21 cellular contexts compared by ENCODE assay signal in the genomic region with DNA sequence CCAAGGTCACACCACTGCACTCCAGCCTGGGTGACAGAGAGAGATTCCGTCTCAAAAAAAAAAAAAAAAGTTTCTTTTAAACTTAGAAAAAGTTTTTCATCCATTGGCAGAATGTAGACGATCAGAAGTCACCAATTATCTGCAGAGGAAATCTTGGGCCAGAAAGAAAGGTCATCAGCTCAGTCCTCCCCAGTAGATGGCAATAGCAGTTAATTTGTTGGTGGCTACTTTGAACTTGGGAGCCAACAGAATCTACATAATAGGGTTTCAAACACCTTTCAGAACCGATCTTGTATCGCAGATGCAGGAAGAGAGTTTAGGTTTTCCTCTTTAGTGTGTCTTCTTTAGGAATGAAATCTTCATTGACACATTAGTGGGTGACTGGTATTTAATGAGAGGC. TPM values are rescaled to one million over a fixed set of nuclear protein-coding genes. Genes with fewer than 3 reads are reported as not detected.
A peak's percentile ranks its signal among the peaks of the same experiment; 100 is the strongest.
DNase-seq lines count a peak whose midpoint lies in the region; ATAC-seq and TF ChIP-seq lines count a peak whose summit lies in the region.
"Had no signal": no experiment of that assay in that cellular context is flagged by ENCODE, and none has a peak within 500 bp of the region (broad histone marks: within the 10 kb centered on the region; RNA-seq: fewer than 3 reads in every experiment).

No MANE protein-coding gene starts in this region.

- no peaks in the 10 kb centered on the region for H3K27me3 ChIP-seq in mammary epithelial cell (ENCODE audit: insufficient read depth, low read length)
- H3K27me3 ChIP-seq: hepatocyte had no signal

- no peak for ATAC-seq in omental fat pad (ENCODE audit: low FRiP score)
- ATAC-seq in Right ventricle myocardium inferior = no peak
- ATAC-seq: left colon; stimulated activated naive CD8-positive, alpha-beta T cell treated with anti-CD3 and anti-CD28 coated beads, Interleukin-15, Interleukin-2, amounts not matched to agents 100 U/mL and 50 U/mL, for 24 hours had no signal

- POLR2A ChIA-PET in MCF 10A (lab: Yijun Ruan, JAX) = interaction anchor here (0.8 to 1.0 kb wide), 3 partner anchors 10 to 30 kb away, joined by 3 read pairs; no protein-coding TSS in a partner anchor

- TF ChIP-seq CTCF in MCF 10A (IDR thresholded peaks at IDR 0.05; ENCODE audit: unreplicated experiment) (no peak), mammary epithelial cell (conservative IDR thresholded peaks at IDR 0.05 in 1 of 2, IDR thresholded peaks at IDR 0.05 in 1 of 2; ENCODE audit: extremely low read depth in 1 of 2, insufficient read depth in 1 of 2, low read depth in 1 of 2, low read length in 2 of 2) (peak in 1 of 2 donors; percentile 7), fibroblast of mammary gland (conservative IDR thresholded peaks at IDR 0.05; ENCODE audit: control insufficient read depth, insufficient read depth, low read depth, low read length) (peak; percentile 10), omental fat pad (IDR thresholded peaks at IDR 0.05) (no peak)

- H3K79me2 ChIP-seq in mammary epithelial cell (ENCODE audit: insufficient read depth, low read length) = no peaks in the 10 kb centered on the region
- H3K79me2 ChIP-seq: hepatocyte, parathyroid adenoma had no signal

- H3K36me3 ChIP-seq in mammary epithelial cell (ENCODE audit: insufficient read depth, low read length) = no peaks in the 10 kb centered on the region
- H3K36me3 ChIP-seq: esophagus squamous epithelium had no signal

- H3K9ac ChIP-seq in mammary epithelial cell (ENCODE audit: insufficient read depth, low read length) = no peak overlapping the region
- H3K9ac ChIP-seq: parathyroid adenoma had no signal

- H3K4me3 Mint-ChIP-seq in MCF 10A (ENCODE audit: unreplicated experiment) = no peak overlapping the region
- H3K4me3 Mint-ChIP-seq: HFFc6 had no signal

- in situ Hi-C loops in mammary epithelial cell (cut with MboI; ENCODE audit: low sequenced_read_pairs in 2 of 2) = no loop called here

- H4K20me1 ChIP-seq in mammary epithelial cell (ENCODE audit: insufficient read depth, low read length) = no peaks in the 10 kb centered on the region

- H2AFZ ChIP-seq in mammary epithelial cell (ENCODE audit: low read depth, low read length) = no peak overlapping the region
- H2AFZ ChIP-seq: hepatocyte, parathyroid adenoma had no signal

- H3K4me3 ChIP-seq in mammary epithelial cell (replicated peaks in 1 of 3; ENCODE audit: insufficient read depth in 1 of 3, low read depth in 2 of 3, low read length in 3 of 3) = no peak overlapping the region
- H3K4me3 ChIP-seq in fibroblast of mammary gland (ENCODE audit: control insufficient read depth, low read depth, low read length) = no peak overlapping the region
- H3K4me3 ChIP-seq: esophagus squamous epithelium, hepatocyte had no signal

- DNase-seq in MCF 10A (ENCODE audit: unreplicated experiment) = peak; percentile 7
- no peak for DNase-seq in mammary epithelial cell
- peak; percentile 19 for DNase-seq in RPMI7951 (ENCODE audit: low read depth)
- DNase-seq in fibroblast of mammary gland (ENCODE audit: low read depth) = no peak
- no peak for DNase-seq in omental fat pad (ENCODE audit: low spot score)
- no peak for DNase-seq in Right ventricle myocardium inferior (ENCODE audit: missing footprints)
- no peak for DNase-seq in NCI-H1092 (lab: John Stamatoyannopoulos, UW)
- no peak for DNase-seq in GF-D8 (lab: John Stamatoyannopoulos, UW)
- DNase-seq: esophagus squamous epithelium; GDM1; HFFc6; IMR-90; left colon; NCI-H1694; NCI-H510A; stimulated activated naive CD8-positive, alpha-beta T cell treated with anti-CD3 and anti-CD28 coated beads, Interleukin-15, Interleukin-2, amounts not matched to agents 100 U/mL and 50 U/mL, for 24 hours had no signal

- no peaks in the 10 kb centered on the region for H3K9me3 ChIP-seq in mammary epithelial cell (replicated peaks; ENCODE audit: insufficient read depth, low read length)
- H3K9me3 ChIP-seq: esophagus squamous epithelium had no signal

- intact Hi-C loops in MCF 10A (cut with micrococcal nuclease) (no loop called here), mammary epithelial cell (cut with micrococcal nuclease) (no loop called here), Right ventricle myocardium inferior (cut with DNase I) (no loop called here)

- no peak overlapping the region for H3K27ac ChIP-seq in mammary epithelial cell (ENCODE audit: insufficient read depth, low read depth, low read length)
- H3K27ac ChIP-seq: esophagus squamous epithelium, hepatocyte, parathyroid adenoma had no signal

- no peak overlapping the region for H3K4me2 ChIP-seq in mammary epithelial cell (ENCODE audit: insufficient read depth, low read depth, low read length)
- H3K4me2 ChIP-seq: hepatocyte had no signal

- H3K4me1 Mint-ChIP-seq in MCF 10A (ENCODE audit: insufficient read depth, unreplicated experiment) = no peaks in the 10 kb centered on the region

- peaks cover 13% of the 10 kb centered on the region for H3K27me3 Mint-ChIP-seq in MCF 10A (ENCODE audit: insufficient read depth, unreplicated experiment)

- CTCF ChIA-PET in MCF 10A (lab: Yijun Ruan, JAX) (interaction anchor here (0.6 to 1.1 kb wide), 10 partner anchors 11 to 503 kb away, joined by 3 to 6 read pairs (median 3); no protein-coding TSS in a partner anchor), mammary epithelial cell (lab: Charles Lee; ENCODE audit: low non-redundant PET) (interaction anchor here (0.6 to 0.7 kb wide), 2 partner anchors 71 to 320 kb away, joined by 4 to 5 read pairs; no protein-coding TSS in a partner anchor)

- BruUV-seq in MCF 10A (replicated peaks; lab: Mats Ljungman, UMichigan) = no TSS peak
- no TSS peak for BruUV-seq in mammary epithelial cell (replicated peaks; lab: Mats Ljungman, UMichigan)

- H3K4me1 ChIP-seq in mammary epithelial cell (ENCODE audit: insufficient read depth, low read length) = no peaks in the 10 kb centered on the region
- H3K4me1 ChIP-seq: esophagus squamous epithelium, parathyroid adenoma had no signal

- H3K9me3 Mint-ChIP-seq in MCF 10A (ENCODE audit: unreplicated experiment) = no peaks in the 10 kb centered on the region
- H3K9me3 Mint-ChIP-seq: HFFc6 had no signal

- H3K27ac Mint-ChIP-seq in MCF 10A (ENCODE audit: low read depth, unreplicated experiment) = no peak overlapping the region
- H3K27ac Mint-ChIP-seq: HFFc6 had no signal

- no peaks in the 10 kb centered on the region for H3K36me3 Mint-ChIP-seq in MCF 10A (ENCODE audit: insufficient read depth, unreplicated experiment)

- 86% methylated on average over 3 of the region's 4 CpGs for WGBS in mammary epithelial cell (ENCODE audit: low coverage, missing lambda C conversion rate)

- dilution Hi-C loops in mammary epithelial cell (cut with HindIII; ENCODE audit: low sequenced_read_pairs) = no loop called here

RNA-seq across cellular contexts. Expression of a gene that starts 41.7 kb away (rescaled TPM):
- total RNA-seq in MCF 10A (2022) (not detected in 2 replicates), mammary epithelial cell (not detected), omental fat pad (10 to 100 TPM in 2 of 4 donors, 1 to 10 TPM in 1, under 1 TPM in 1; 0.95 to 59.9 (median 7.0) TPM), Right ventricle myocardium inferior (0.16 TPM)
- not detected for polyA plus RNA-seq in mammary epithelial cell
- not detected for polyA minus RNA-seq in mammary epithelial cell
- not detected in 2 replicates for total RNA-seq in RPMI7951 (2014; rRNA removed; shearing (Covaris generic))
- total RNA-seq: astrocyte; HFFc6; IMR-90; left colon; T-helper 1 cell treated with Interleukin-12 subunit alpha and Interleukin-12 subunit beta and Interleukin-4 antibody, amounts not matched to agents 30 ng/mL and 1 ng/mL, for 36 hours had no signal
- polyA plus RNA-seq: AG04450, IMR-90 had no signal

RNA-seq across cellular contexts. Expression of a gene that starts 47.2 kb away (rescaled TPM):
- total RNA-seq in MCF 10A (2022) (83.6 and 133 TPM in 2 replicates), mammary epithelial cell (100 to 1,000 TPM in 1 of 2 donors, 1 to 10 TPM in 1; 8.0 to 109 TPM), omental fat pad (10 to 100 TPM; 19.5 to 66.1 (median 33.4) TPM), Right ventricle myocardium inferior (5.6 TPM)
- 28.6 TPM for polyA plus RNA-seq in mammary epithelial cell
- polyA minus RNA-seq in mammary epithelial cell = 37.7 TPM
- total RNA-seq in RPMI7951 (2014; rRNA removed; shearing (Covaris generic)) = 7.5 and 13.0 TPM in 2 replicates

Comparison
In these comparisons a context has a peak if more than half of its experiments do, and no peak if none do; other contexts are left out.
1. DNase-seq: peak in MCF 10A (single experiment) and RPMI7951 (single experiment); none in mammary epithelial cell (single experiment), fibroblast of mammary gland (single experiment), omental fat pad (single experiment), Right ventricle myocardium inferior (single experiment), NCI-H1092 (single experiment) and GF-D8 (single experiment).